ENCODE assay signal across 8 cellular contexts in genomic region chr11:123511037-123511870, GRCh38.
DNase-seq lines count a peak whose midpoint lies in the region; ATAC-seq, FAIRE-seq and TF ChIP-seq lines count a peak whose summit lies in the region.

No MANE protein-coding gene starts in this region.

- peak; percentile 83 for DNase-seq in COLO829 (ENCODE audit: low spot score)
- peak; percentile 70 for DNase-seq in GM20000 (ENCODE audit: low spot score)
- peak; percentile 58 for DNase-seq in HS-5 (ENCODE audit: low read depth)
- peak; percentile 51 for DNase-seq in NOMO-1 treated with dmso at 0.1 percent for 144 hours (lab: John Stamatoyannopoulos, UW; ENCODE audit: unreplicated experiment)
- DNase-seq in activated CD8-positive, alpha-beta memory T cell treated with anti-CD3 and anti-CD28 coated beads, Interleukin-2, amount 10 ng/mL, durations not matched to agents 7 days and 5 days = peak; percentile 78
- peak; percentile 83 for DNase-seq in endothelial cell of umbilical vein (ENCODE audit: low read depth, low spot score)
- DNase-seq in middle frontal gyrus (ENCODE audit: extremely low spot score, low spot score) = peak; percentile 86
- peak; percentile 48 for DNase-seq in stimulated activated CD8-positive, alpha-beta memory T cell treated with anti-CD3 and anti-CD28 coated beads, Interleukin-7, amount 100 ng/mL, for 24 hours (ENCODE audit: low read depth)

- no peak for TF ChIP-seq POLR2A in endothelial cell of umbilical vein (IDR thresholded peaks at IDR 0.05; ENCODE audit: low read depth, low read length)

- no peak overlapping the region for H3K27ac ChIP-seq in endothelial cell of umbilical vein (ENCODE audit: insufficient read depth, low read depth, low read length)

- peaks cover 8% of the 10 kb centered on the region for H3K4me1 ChIP-seq in endothelial cell of umbilical vein (ENCODE audit: control insufficient read depth, extremely low read depth, insufficient read depth, low read length)

- no peaks in the 10 kb centered on the region for H3K9me1 ChIP-seq in endothelial cell of umbilical vein (replicated peaks; ENCODE audit: control insufficient read depth, extremely low read depth, insufficient read depth, low read length)

- POLR2A ChIA-PET in endothelial cell of umbilical vein (lab: Charles Lee) = no interaction called here

- dilution Hi-C loops in endothelial cell of umbilical vein (cut with MboI; ENCODE audit: extremely low pct_ligation_motif_present, low sequenced_read_pairs) = no loop called here

- peak; percentile 98 for FAIRE-seq in endothelial cell of umbilical vein (lab: Jason Lieb, UNC)

- H3K9me3 Mint-ChIP-seq in activated CD8-positive, alpha-beta memory T cell treated with anti-CD3 and anti-CD28 coated beads, Interleukin-2, amount 10 ng/mL, durations not matched to agents 7 days and 5 days (ENCODE audit: low read depth) = no peaks in the 10 kb centered on the region

- no peaks in the 10 kb centered on the region for H3K79me2 ChIP-seq in endothelial cell of umbilical vein (ENCODE audit: control insufficient read depth, insufficient read depth, low read length)

- peaks cover 12% of the 10 kb centered on the region for H3K36me3 Mint-ChIP-seq in activated CD8-positive, alpha-beta memory T cell treated with anti-CD3 and anti-CD28 coated beads, Interleukin-2, amount 10 ng/mL, durations not matched to agents 7 days and 5 days

- H3K27ac Mint-ChIP-seq in activated CD8-positive, alpha-beta memory T cell treated with anti-CD3 and anti-CD28 coated beads, Interleukin-2, amount 10 ng/mL, durations not matched to agents 7 days and 5 days = no peak overlapping the region

- no peaks in the 10 kb centered on the region for H3K36me3 ChIP-seq in endothelial cell of umbilical vein (ENCODE audit: control insufficient read depth in 2 of 2, extremely low read depth in 1 of 2, insufficient read depth in 2 of 2, low read length in 2 of 2)

- H3K4me2 ChIP-seq in endothelial cell of umbilical vein (ENCODE audit: insufficient read depth, low read length) = no peak overlapping the region

- H3K9ac ChIP-seq in endothelial cell of umbilical vein (replicated peaks; ENCODE audit: extremely low read depth, insufficient read depth, low read length) = no peak overlapping the region

- no peak overlapping the region for H3K4me3 Mint-ChIP-seq in activated CD8-positive, alpha-beta memory T cell treated with anti-CD3 and anti-CD28 coated beads, Interleukin-2, amount 10 ng/mL, durations not matched to agents 7 days and 5 days

- H3K27me3 Mint-ChIP-seq in activated CD8-positive, alpha-beta memory T cell treated with anti-CD3 and anti-CD28 coated beads, Interleukin-2, amount 10 ng/mL, durations not matched to agents 7 days and 5 days = no peaks in the 10 kb centered on the region

- H2AFZ ChIP-seq in endothelial cell of umbilical vein (ENCODE audit: low read depth, low read length) = peak overlapping the region; percentile 8

- no TSS peak for BruUV-seq in endothelial cell of umbilical vein (replicated peaks; lab: Mats Ljungman, UMichigan)

- intact Hi-C loops in endothelial cell of umbilical vein (cut with micrococcal nuclease) = loop anchor here (1.0 kb wide), 3 partner anchors 44 to 196 kb away; no protein-coding TSS in a partner anchor

- H3K27me3 ChIP-seq in endothelial cell of umbilical vein (ENCODE audit: control insufficient read depth in 2 of 2, insufficient read depth in 2 of 2, low read length in 2 of 2) = no peaks in the 10 kb centered on the region

- H3K4me3 ChIP-seq in endothelial cell of umbilical vein (replicated peaks in 1 of 3; ENCODE audit: insufficient read depth in 1 of 3, low read depth in 1 of 3, low read length in 3 of 3) = no peak overlapping the region

- CTCF ChIA-PET in activated CD8-positive, alpha-beta memory T cell treated with anti-CD3 and anti-CD28 coated beads, Interleukin-2, amount 10 ng/mL, durations not matched to agents 7 days and 5 days (lab: Charles Lee) = interaction anchor here (0.6 to 2.5 kb wide), 24 partner anchors 9 to 203 kb away, joined by 3 to 12 read pairs (median 4); no protein-coding TSS in a partner anchor
- CTCF ChIA-PET in endothelial cell of umbilical vein (lab: Charles Lee) = interaction anchor here (0.7 to 3.2 kb wide), 29 partner anchors 8 to 560 kb away, joined by 3 to 31 read pairs (median 5); no protein-coding TSS in a partner anchor

- TF ChIP-seq CTCF in GM20000 (IDR thresholded peaks at IDR 0.05; ENCODE audit: extremely low read depth, missing control alignments) (peak; percentile 77), endothelial cell of umbilical vein (IDR thresholded peaks at IDR 0.05; ENCODE audit: extremely low read depth in 1 of 2, insufficient read depth in 1 of 2, low read depth in 1 of 2, low read length in 2 of 2) (peak; percentile 93 to 97)

- H3K4me1 Mint-ChIP-seq in activated CD8-positive, alpha-beta memory T cell treated with anti-CD3 and anti-CD28 coated beads, Interleukin-2, amount 10 ng/mL, durations not matched to agents 7 days and 5 days = peaks cover 43% of the 10 kb centered on the region

- H3K9me3 ChIP-seq in endothelial cell of umbilical vein (replicated peaks; ENCODE audit: control insufficient read depth, insufficient read depth, low read length) = no peaks in the 10 kb centered on the region

- no peaks in the 10 kb centered on the region for H4K20me1 ChIP-seq in endothelial cell of umbilical vein (replicated peaks; ENCODE audit: control insufficient read depth, extremely low read depth, insufficient read depth, low read length)

- peak; percentile 90 for ATAC-seq in activated CD8-positive, alpha-beta memory T cell treated with anti-CD3 and anti-CD28 coated beads, Interleukin-2, amount 10 ng/mL, durations not matched to agents 7 days and 5 days

TF ChIP-seq in endothelial cell of umbilical vein, 7 proteins besides CTCF, POLR2A, EP300 and RAD21:
- no peak for TF ChIP-seq EZH2 (IDR thresholded peaks at IDR 0.05; ENCODE audit: borderline replicate concordance, low read depth, low read length, severe bottlenecking)
